ENCODE assay signal across 26 cellular contexts in the genomic region with DNA sequence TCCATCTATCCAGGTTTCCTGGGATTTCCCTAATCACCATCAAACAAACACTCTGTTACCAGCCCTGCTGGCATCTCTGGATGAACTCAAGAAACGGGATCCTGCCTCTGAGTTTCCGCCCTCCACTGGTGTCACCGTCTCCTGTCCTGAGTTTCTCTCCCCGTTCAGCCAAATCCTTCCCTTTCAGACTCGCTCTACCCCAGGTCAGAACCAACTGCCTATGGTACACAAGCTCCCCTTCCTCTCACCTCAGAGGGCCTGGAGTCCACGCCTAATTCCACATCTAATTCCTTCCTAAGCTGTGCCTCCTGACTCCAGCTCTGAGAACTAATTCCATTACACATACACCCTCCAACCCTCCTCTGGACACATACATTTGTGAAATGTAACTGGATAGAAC.
DNase-seq lines count a peak whose midpoint lies in the region; ATAC-seq, FAIRE-seq and TF ChIP-seq lines count a peak whose summit lies in the region.
"Had no signal": no experiment of that assay in that cellular context is flagged by ENCODE, and none has a peak within 500 bp of the region (broad histone marks: within the 10 kb centered on the region; RNA-seq: fewer than 3 reads in every experiment).

No MANE protein-coding gene starts in this region.

- H3K27ac Mint-ChIP-seq in nephron (peak overlapping the region in 2 of 3 experiments; percentile 7 to 88), type B pancreatic cell (peak overlapping the region; percentile 38)
- H3K27ac Mint-ChIP-seq: CD4-positive, CD25-positive, alpha-beta regulatory T cell; IgD-negative memory B cell had no signal

- TF ChIP-seq CTCF in bronchial epithelial cell (IDR thresholded peaks at IDR 0.05; ENCODE audit: insufficient read depth, low read length, severe bottlenecking): no peak
- TF ChIP-seq CTCF in nephron (IDR thresholded peaks at IDR 0.05; ENCODE audit: unreplicated experiment in 3 of 3): no peak
- no peak for TF ChIP-seq CTCF in type B pancreatic cell (conservative IDR thresholded peaks at IDR 0.05)

- H3K27me3 Mint-ChIP-seq in nephron (ENCODE audit: low read depth) (peaks cover 41% of the 10 kb centered on the region), type B pancreatic cell (no peaks in the 10 kb centered on the region)

- no peaks in the 10 kb centered on the region for H3K36me3 Mint-ChIP-seq in nephron (ENCODE audit: low read depth)
- peaks cover 5% of the 10 kb centered on the region for H3K36me3 Mint-ChIP-seq in type B pancreatic cell
- H3K36me3 Mint-ChIP-seq: CD4-positive, CD25-positive, alpha-beta regulatory T cell; IgD-negative memory B cell had no signal

- FAIRE-seq in bronchial epithelial cell (lab: Jason Lieb, UNC): peak; percentile 94
- FAIRE-seq: G401.6 had no signal

- H3K4me3 Mint-ChIP-seq in nephron (no peak overlapping the region), type B pancreatic cell (no peak overlapping the region)
- H3K4me3 Mint-ChIP-seq: CD4-positive, CD25-positive, alpha-beta regulatory T cell; IgD-negative memory B cell had no signal

- no peak for ATAC-seq in GM21360 (IDR thresholded peaks at IDR 0.05; ENCODE audit: unreplicated experiment)
- ATAC-seq: PC-3, SK-N-SH treated with all-trans-retinoic acid at 6 μM for 48 hours had no signal

- no peak overlapping the region for H3K27ac ChIP-seq in caudate nucleus (ENCODE audit: low read depth, low read length)
- H3K27ac ChIP-seq: 22Rv1, KMS-11, SJCRH30 had no signal

- peak; percentile 13 for DNase-seq in activated effector memory CD4-positive, alpha-beta T cell treated with anti-CD3 and anti-CD28 coated beads, Interleukin-2, amount 50 U/mL, for 16 hours
- no peak for DNase-seq in activated effector memory CD4-positive, alpha-beta T cell treated with Interleukin-2 at 50 U/mL for 16 hours
- DNase-seq in bronchial epithelial cell (ENCODE audit: low read depth) (no peak), type B pancreatic cell (ENCODE audit: extremely low spot score, unreplicated experiment) (no peak), caudate nucleus (lab: John Stamatoyannopoulos, UW) (no peak), OCI-M2 (lab: John Stamatoyannopoulos, UW; ENCODE audit: unreplicated experiment) (no peak)
- DNase-seq: ACHN; BE2C; CD4-positive, CD25-positive, alpha-beta regulatory T cell; GOT3; HCEC 1CT; NCI-H1092; NCI-H1436; NCI-H187; NCI-H2171 treated with DMSO at 0.1 percent for 48 hours; NCI-H345; NCI-H510A treated with DMSO at 0.1 percent for 48 hours; PC-3; SJCRH30 had no signal

- H3K4me1 Mint-ChIP-seq in nephron (peaks cover 13% of the 10 kb centered on the region), type B pancreatic cell (ENCODE audit: unreplicated experiment) (peaks cover 27% of the 10 kb centered on the region)

- no peaks in the 10 kb centered on the region for H3K27me3 ChIP-seq in bronchial epithelial cell (ENCODE audit: control insufficient read depth, insufficient read depth, low read length)
- H3K27me3 ChIP-seq: SJCRH30 had no signal

- H3K36me3 ChIP-seq in bronchial epithelial cell (ENCODE audit: control insufficient read depth, insufficient read depth, low read length): no peaks in the 10 kb centered on the region
- H3K36me3 ChIP-seq: BE2C, SJCRH30 had no signal

- H3K9me3 Mint-ChIP-seq in nephron: peaks cover 10% of the 10 kb centered on the region
- H3K9me3 Mint-ChIP-seq in type B pancreatic cell: no peaks in the 10 kb centered on the region

- H3K4me3 ChIP-seq in bronchial epithelial cell (ENCODE audit: low read depth, low read length): no peak overlapping the region
- H3K4me3 ChIP-seq: SJCRH30 had no signal
